In the genomic region with DNA sequence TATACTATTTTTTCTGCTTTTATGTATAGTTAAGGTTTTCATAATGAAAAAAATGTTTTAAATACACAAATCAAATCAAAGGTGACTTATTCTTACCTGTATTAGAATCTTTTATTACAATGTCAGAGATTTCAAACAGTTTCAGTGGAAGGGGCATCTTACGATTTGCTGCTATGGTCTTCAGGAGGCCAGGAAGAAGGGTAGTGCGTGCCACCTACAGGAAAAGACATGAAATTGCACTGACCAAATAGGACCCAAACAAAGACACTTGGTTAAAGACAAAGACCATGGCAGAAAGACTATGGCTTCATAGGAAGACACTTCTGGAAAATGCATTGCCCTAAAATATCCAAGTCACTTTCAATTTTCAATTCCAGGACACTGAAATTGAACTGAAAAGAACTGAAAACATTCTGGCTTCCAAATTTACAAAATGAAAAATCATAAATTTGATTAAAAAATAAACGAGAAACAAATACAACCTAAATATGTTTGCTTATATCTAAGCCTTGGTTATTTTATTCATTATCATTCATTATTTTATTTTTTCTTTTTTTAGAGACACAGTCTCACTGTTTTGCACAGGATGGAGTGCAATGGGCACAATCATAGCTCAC, we compare ENCODE assay signal across 8 cellular contexts. TPM values are rescaled to one million over a fixed set of nuclear protein-coding genes. Genes with fewer than 3 reads are reported as not detected.
DNase-seq lines count a peak whose midpoint lies in the region; ATAC-seq and TF ChIP-seq lines count a peak whose summit lies in the region.

No MANE protein-coding gene starts in this region.

- H3K36me3 ChIP-seq in breast epithelium, result peaks cover 5% of the 10 kb centered on the region

- no peaks in the 10 kb centered on the region for H3K4me1 ChIP-seq in breast epithelium

- ATAC-seq in GM21360 (IDR thresholded peaks at IDR 0.05; ENCODE audit: unreplicated experiment) (peak; percentile 89), HG03460 (IDR thresholded peaks at IDR 0.05; ENCODE audit: unreplicated experiment) (peak; percentile 92), left lobe of liver (peak; percentile 82)

- intact Hi-C loops in breast epithelium (cut with DNase I; ENCODE audit: low total_unique reads), result no loop called here

- DNase-seq in EH (ENCODE audit: low read depth) (peak; percentile 62), NCI-H748 (lab: John Stamatoyannopoulos, UW; ENCODE audit: unreplicated experiment) (peak; percentile 71), breast epithelium (ENCODE audit: low spot score in 2 of 2) (no peak), left lobe of liver (ENCODE audit: low spot score) (no peak), GOT3 (lab: John Stamatoyannopoulos, UW) (no peak)
- DNase-seq in stimulated activated naive CD4-positive, alpha-beta T cell (lab: John Stamatoyannopoulos, UW), result no peak

- H3K4me3 ChIP-seq in breast epithelium, result no peak overlapping the region

- H3K27ac ChIP-seq in breast epithelium, result no peak overlapping the region

- H3K9me3 ChIP-seq in breast epithelium, result no peaks in the 10 kb centered on the region

- H3K27me3 ChIP-seq in breast epithelium, result no peaks in the 10 kb centered on the region

- TF ChIP-seq CTCF in breast epithelium (IDR thresholded peaks at IDR 0.05), result peak; percentile 27 to 59 (median 39)

- no peak for TF ChIP-seq POLR2A in breast epithelium (IDR thresholded peaks at IDR 0.05)

RNA-seq across cellular contexts. Expression of a gene that starts 42.1 kb away (rescaled TPM):
- 10 to 100 TPM; 11.8 to 19.0 (median 18.7) TPM for total RNA-seq in breast epithelium
- total RNA-seq in left lobe of liver, result 5.6 TPM

RNA-seq across cellular contexts. Expression of a gene that starts 57.6 kb away (rescaled TPM):
- total RNA-seq in breast epithelium, result under 1 TPM in 1 of 3 donors, not detected in 2; 0.98 TPM
- 10.2 TPM for total RNA-seq in left lobe of liver

Comparison
In these comparisons a context has a peak if more than half of its experiments do, and no peak if none do; other contexts are left out.
1. DNase-seq: peak in EH (single experiment) and NCI-H748 (single experiment); none in breast epithelium (0 of 2), left lobe of liver (single experiment), GOT3 (single experiment) and stimulated activated naive CD4-positive, alpha-beta T cell (0 of 6).
2. Peak in every context shown above with its lines, with median percentiles within 50 percentile points of each other: ATAC-seq.